8 cellular contexts compared by ENCODE assay signal in the genomic region with DNA sequence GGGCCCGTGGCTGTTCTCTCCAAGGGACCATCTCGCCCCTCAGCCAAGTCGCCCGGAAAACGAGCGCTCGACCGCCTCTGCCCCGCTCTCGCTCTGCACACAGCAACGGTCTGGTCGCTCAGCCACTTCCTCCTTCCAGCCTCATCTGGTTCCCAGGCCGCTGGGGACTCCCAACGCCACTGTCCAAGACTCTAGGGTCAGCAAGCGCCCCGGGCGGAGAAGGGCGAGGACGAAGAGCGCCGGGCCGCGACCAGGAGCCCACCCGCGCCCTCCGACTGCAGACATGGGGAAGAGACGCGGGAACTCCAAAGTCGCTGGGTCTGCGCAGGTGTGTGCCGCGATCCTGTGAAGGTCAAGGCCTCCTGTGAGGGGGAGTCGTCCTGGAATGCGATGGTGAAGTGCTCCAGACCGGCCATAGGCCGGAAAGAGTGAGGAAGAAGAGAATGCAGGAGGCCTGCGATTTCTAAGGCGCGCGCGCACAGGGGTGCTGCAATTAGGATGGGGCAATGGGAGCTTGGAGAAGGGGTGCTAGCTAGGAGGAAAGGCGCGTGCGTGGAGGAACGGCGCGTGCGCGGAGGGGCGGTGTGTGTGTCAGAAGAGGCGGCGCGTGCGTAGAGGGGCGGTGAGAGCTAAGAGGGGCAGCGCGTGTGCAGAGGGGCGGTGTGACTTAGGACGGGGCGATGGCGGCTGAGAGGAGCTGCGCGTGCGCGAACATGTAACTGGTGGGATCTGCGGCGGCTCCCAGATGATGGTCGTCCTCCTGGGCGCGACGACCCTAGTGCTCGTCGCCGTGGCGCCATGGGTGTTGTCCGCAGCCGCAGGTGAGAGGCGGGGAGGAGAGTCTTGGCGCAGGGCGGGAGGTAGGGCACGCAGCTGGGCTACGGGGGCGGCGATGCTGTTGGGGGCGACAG. TPM values are rescaled to one million over a fixed set of nuclear protein-coding genes. Genes with fewer than 3 reads are reported as not detected.
DNase-seq lines count a peak whose midpoint lies in the region; ATAC-seq and TF ChIP-seq lines count a peak whose summit lies in the region.

TSS of gene IFNAR1 (plus strand) at position 660 of the 911 bp plus-strand sequence. CDS start at position 746, 86 bp downstream.

- H3K27ac ChIP-seq in SK-N-MC (peak within 1 kb of the TSS; percentile 33), osteoblast (ENCODE audit: low read depth, low read length) (peak within 1 kb of the TSS; percentile 95), thoracic aorta (peak within 1 kb of the TSS; percentile 98 to 99)

- H3K9ac ChIP-seq in SK-N-MC (ENCODE audit: insufficient read length), result peak within 1 kb of the TSS; percentile 91

- H3K9me3 ChIP-seq in SK-N-MC (ENCODE audit: low read depth, low read length) (no peaks in the 10 kb centered on the region), osteoblast (ENCODE audit: low read depth, low read length) (no peaks in the 10 kb centered on the region), thoracic aorta (no peaks in the 10 kb centered on the region)

- H3K79me2 ChIP-seq in osteoblast (ENCODE audit: insufficient read depth, low read length), result peaks cover 43% of the 10 kb centered on the region

- TF ChIP-seq CTCF in osteoblast (IDR thresholded peaks at IDR 0.05; ENCODE audit: extremely low read depth, low read depth, low read length) (no peak), thoracic aorta (IDR thresholded peaks at IDR 0.05) (no peak)

- H3K4me3 ChIP-seq in GM08714 (ENCODE audit: low read length) (peak within 1 kb of the TSS; percentile 82), SK-N-MC (peak within 1 kb of the TSS; percentile 79), osteoblast (ENCODE audit: insufficient read depth, low read length) (peak within 1 kb of the TSS; percentile 95), thoracic aorta (peak within 1 kb of the TSS; percentile 100)

- DNase-seq in NCI-H1048 (lab: John Stamatoyannopoulos, UW), result peak; percentile 95
- peak; percentile 85 for DNase-seq in SK-N-MC (ENCODE audit: low read depth, low spot score)
- DNase-seq in activated naive CD4-positive, alpha-beta T cell treated with anti-CD3 and anti-CD28 coated beads, Interleukin-2, amount 50 U/mL, for 16 hours, result peak; percentile 99
- DNase-seq in glomerular visceral epithelial cell (ENCODE audit: extremely low spot score), result peak; percentile 99
- DNase-seq in osteoblast (ENCODE audit: insufficient read length, low spot score, missing footprints), result peak; percentile 97
- peak; percentile 99 for DNase-seq in thoracic aorta (ENCODE audit: low spot score)

- H4K20me1 ChIP-seq in osteoblast (ENCODE audit: insufficient read depth, low read length), result peaks cover 10% of the 10 kb centered on the region

- no peaks in the 10 kb centered on the region for H3K27me3 ChIP-seq in osteoblast (ENCODE audit: insufficient read depth, low read length)
- no peaks in the 10 kb centered on the region for H3K27me3 ChIP-seq in thoracic aorta (replicated peaks; ENCODE audit: insufficient read depth)

- peak within 1 kb of the TSS; percentile 100 for H2AFZ ChIP-seq in osteoblast (ENCODE audit: low read length)

- ATAC-seq in HG02588 (IDR thresholded peaks at IDR 0.05; ENCODE audit: unreplicated experiment), result peak; percentile 77
- ATAC-seq in thoracic aorta (ENCODE audit: insufficient number of reproducible peaks, low FRiP score, low read depth), result peak; percentile 86

- peaks cover 11% of the 10 kb centered on the region for H3K4me1 ChIP-seq in osteoblast (ENCODE audit: insufficient read depth, low read length)
- peaks cover 20 to 30% of the 10 kb centered on the region in 2 donors for H3K4me1 ChIP-seq in thoracic aorta (ENCODE audit: control insufficient read depth in 1 of 2, low read depth in 2 of 2)

- H3K36me3 ChIP-seq in SK-N-MC (ENCODE audit: insufficient read depth, low read length), result peaks cover 16% of the 10 kb centered on the region
- H3K36me3 ChIP-seq in osteoblast (ENCODE audit: insufficient read depth, low read length), result no peaks in the 10 kb centered on the region
- H3K36me3 ChIP-seq in thoracic aorta, result no peaks in the 10 kb centered on the region

- peak within 1 kb of the TSS; percentile 97 for H3K4me2 ChIP-seq in osteoblast (ENCODE audit: insufficient read depth, low read length)

RNA-seq across cellular contexts. Expression of gene IFNAR1, which starts in this region (rescaled TPM):
- total RNA-seq in osteoblast (26.1 and 28.0 TPM in 2 replicates), thoracic aorta (10 to 100 TPM; 31.3 to 61.9 TPM)

Comparison
In these comparisons a context has a peak if more than half of its experiments do, and no peak if none do; other contexts are left out.
1. Peak in every context shown above with its lines: DNase-seq, ATAC-seq, H3K4me3 ChIP-seq and H3K27ac ChIP-seq.
2. H3K27ac ChIP-seq: peak in every context shown above with its lines; median percentile 98 in thoracic aorta; 95 in osteoblast; 33 in SK-N-MC.